1 cellular context compared by ENCODE assay signal in genomic region chr3:11846281-11847034, GRCh38.
TF ChIP-seq lines count a peak whose summit lies in the region.

A gene with protein sequence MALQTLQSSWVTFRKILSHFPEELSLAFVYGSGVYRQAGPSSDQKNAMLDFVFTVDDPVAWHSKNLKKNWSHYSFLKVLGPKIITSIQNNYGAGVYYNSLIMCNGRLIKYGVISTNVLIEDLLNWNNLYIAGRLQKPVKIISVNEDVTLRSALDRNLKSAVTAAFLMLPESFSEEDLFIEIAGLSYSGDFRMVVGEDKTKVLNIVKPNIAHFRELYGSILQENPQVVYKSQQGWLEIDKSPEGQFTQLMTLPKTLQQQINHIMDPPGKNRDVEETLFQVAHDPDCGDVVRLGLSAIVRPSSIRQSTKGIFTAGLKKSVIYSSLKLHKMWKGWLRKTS (minus strand): TSS chr3:11846885. CDS start chr3:11846636, 249 bp downstream.

TF ChIP-seq in HepG2, 621 proteins besides CTCF, POLR2A, EP300 and RAD21 (continued from another document and continues in another):
- TF ChIP-seq ZBTB10 (CRISPR knock-in tag; IDR thresholded peaks at IDR 0.05; ENCODE audit: borderline replicate concordance) (peak; percentile 63; the same call in 1 of the 2 replicates), ZNF234 (CRISPR knock-in tag; conservative IDR thresholded peaks at IDR 0.05) (no peak), KLF11 (CRISPR knock-in tag; IDR thresholded peaks at IDR 0.05) (no peak), HES4 (CRISPR knock-in tag; IDR thresholded peaks at IDR 0.05; ENCODE audit: borderline replicate concordance) (0 out of 2 replicates have a peak, but pooled peaks have one; percentile 39), KMT2A (CRISPR knock-in tag; IDR thresholded peaks at IDR 0.05) (peak; percentile 98), BCL6 (CRISPR knock-in tag; IDR thresholded peaks at IDR 0.05) (0 out of 2 replicates have a peak, but pooled peaks have one; percentile 41), ZFP90 (CRISPR knock-in tag; IDR thresholded peaks at IDR 0.05; ENCODE audit: borderline replicate concordance) (peak; percentile 42; the same call in 1 of the 2 replicates), GATAD1 (CRISPR knock-in tag; IDR thresholded peaks at IDR 0.05) (peak; percentile 98), ZNF563 (CRISPR knock-in tag; IDR thresholded peaks at IDR 0.05) (no peak), SNAPC4 (CRISPR knock-in tag; IDR thresholded peaks at IDR 0.05) (no peak), HDAC6 (IDR thresholded peaks at IDR 0.05; ENCODE audit: low read depth, low read length) (no peak), SKIL (CRISPR knock-in tag; IDR thresholded peaks at IDR 0.05; ENCODE audit: borderline replicate concordance) (no peak), KDM5B (CRISPR knock-in tag; IDR thresholded peaks at IDR 0.05; ENCODE audit: borderline replicate concordance) (peak; percentile 94; the same call in 1 of the 2 replicates), RNF219 (CRISPR knock-in tag; IDR thresholded peaks at IDR 0.05) (0 out of 2 replicates have a peak, but pooled peaks have one; percentile 33), SMAD1 (CRISPR knock-in tag; IDR thresholded peaks at IDR 0.05; ENCODE audit: borderline replicate concordance, low read depth) (peak; percentile 91; the same call in 1 of the 2 replicates), YEATS4 (CRISPR knock-in tag; IDR thresholded peaks at IDR 0.05; ENCODE audit: borderline replicate concordance) (peak; percentile 80), TAF1 (CRISPR knock-in tag; IDR thresholded peaks at IDR 0.05) (peak; percentile 92), TFDP1 (CRISPR knock-in tag; IDR thresholded peaks at IDR 0.05; ENCODE audit: borderline replicate concordance) (peak; percentile 41; the same call in 1 of the 2 replicates), ZNF343 (CRISPR knock-in tag; IDR thresholded peaks at IDR 0.05) (peak; percentile 78), ZZZ3 (CRISPR knock-in tag; IDR thresholded peaks at IDR 0.05; ENCODE audit: borderline replicate concordance) (peak; percentile 92), GATA4 (IDR thresholded peaks at IDR 0.05; ENCODE audit: borderline replicate concordance, low read depth) (peak; percentile 57; the same call in 1 of the 2 replicates), ZNF329 (CRISPR knock-in tag; IDR thresholded peaks at IDR 0.05; ENCODE audit: low read depth) (peak; percentile 64), IRF2 (CRISPR knock-in tag; IDR thresholded peaks at IDR 0.05) (peak; percentile 97), REL (CRISPR knock-in tag; conservative IDR thresholded peaks at IDR 0.05) (0 out of 2 replicates have a peak, but pooled peaks have one; percentile 23), POGK (CRISPR knock-in tag; conservative IDR thresholded peaks at IDR 0.05) (peak; percentile 97; the same call in 1 of the 2 replicates), ZBTB8A (CRISPR knock-in tag; IDR thresholded peaks at IDR 0.05; ENCODE audit: borderline replicate concordance, low read depth) (peak; percentile 81; the same call in 1 of the 2 replicates), ZIK1 (CRISPR knock-in tag; IDR thresholded peaks at IDR 0.05; ENCODE audit: borderline replicate concordance, low read depth) (peak; percentile 62; the same call in 1 of the 2 replicates), ZNF740 (CRISPR knock-in tag; IDR thresholded peaks at IDR 0.05) (0 out of 2 replicates have a peak, but pooled peaks have one; percentile 51), PRDM10 (CRISPR knock-in tag; IDR thresholded peaks at IDR 0.05; ENCODE audit: low read depth) (peak; percentile 51; the same call in 1 of the 2 replicates), ZNF792 (CRISPR knock-in tag; IDR thresholded peaks at IDR 0.05) (peak; percentile 75; the same call in 1 of the 2 replicates), HOXD1 (CRISPR knock-in tag; IDR thresholded peaks at IDR 0.05) (peak; percentile 69; the same call in 1 of the 2 replicates), TCF12 (IDR thresholded peaks at IDR 0.05) (no peak), TCF12 (CRISPR knock-in tag; IDR thresholded peaks at IDR 0.05) (0 out of 2 replicates have a peak, but pooled peaks have one; percentile 41), ZNF30 (CRISPR knock-in tag; IDR thresholded peaks at IDR 0.05) (no peak), SUZ12 (IDR thresholded peaks at IDR 0.05; ENCODE audit: low read depth, low read length) (no peak)
- TF ChIP-seq, protein P1, sequence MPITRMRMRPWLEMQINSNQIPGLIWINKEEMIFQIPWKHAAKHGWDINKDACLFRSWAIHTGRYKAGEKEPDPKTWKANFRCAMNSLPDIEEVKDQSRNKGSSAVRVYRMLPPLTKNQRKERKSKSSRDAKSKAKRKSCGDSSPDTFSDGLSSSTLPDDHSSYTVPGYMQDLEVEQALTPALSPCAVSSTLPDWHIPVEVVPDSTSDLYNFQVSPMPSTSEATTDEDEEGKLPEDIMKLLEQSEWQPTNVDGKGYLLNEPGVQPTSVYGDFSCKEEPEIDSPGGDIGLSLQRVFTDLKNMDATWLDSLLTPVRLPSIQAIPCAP (CRISPR knock-in tag; IDR thresholded peaks at IDR 0.05; ENCODE audit: low read depth) = no peak
